In genomic region chr15:64387562-64388168, GRCh38 we compare ENCODE assay signal across 1 cellular context.
TF ChIP-seq lines count a peak whose summit lies in the region.

Gene TRIP4 (plus strand): TSS chr15:64387836. CDS start chr15:64387864, 28 bp downstream.

TF ChIP-seq in HepG2, 621 proteins besides CTCF, POLR2A, EP300 and RAD21 (continued from another document):
- TF ChIP-seq, protein P1, sequence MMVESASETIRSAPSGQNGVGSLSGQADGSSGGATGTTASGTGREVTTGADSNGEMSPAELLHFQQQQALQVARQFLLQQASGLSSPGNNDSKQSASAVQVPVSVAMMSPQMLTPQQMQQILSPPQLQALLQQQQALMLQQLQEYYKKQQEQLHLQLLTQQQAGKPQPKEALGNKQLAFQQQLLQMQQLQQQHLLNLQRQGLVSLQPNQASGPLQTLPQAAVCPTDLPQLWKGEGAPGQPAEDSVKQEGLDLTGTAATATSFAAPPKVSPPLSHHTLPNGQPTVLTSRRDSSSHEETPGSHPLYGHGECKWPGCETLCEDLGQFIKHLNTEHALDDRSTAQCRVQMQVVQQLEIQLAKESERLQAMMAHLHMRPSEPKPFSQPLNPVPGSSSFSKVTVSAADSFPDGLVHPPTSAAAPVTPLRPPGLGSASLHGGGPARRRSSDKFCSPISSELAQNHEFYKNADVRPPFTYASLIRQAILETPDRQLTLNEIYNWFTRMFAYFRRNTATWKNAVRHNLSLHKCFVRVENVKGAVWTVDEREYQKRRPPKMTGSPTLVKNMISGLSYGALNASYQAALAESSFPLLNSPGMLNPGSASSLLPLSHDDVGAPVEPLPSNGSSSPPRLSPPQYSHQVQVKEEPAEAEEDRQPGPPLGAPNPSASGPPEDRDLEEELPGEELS (CRISPR knock-in tag; IDR thresholded peaks at IDR 0.05) = peak; percentile 90
- TF ChIP-seq ZNF232 (CRISPR knock-in tag; IDR thresholded peaks at IDR 0.05; ENCODE audit: borderline replicate concordance) = 0 out of 2 replicates have a peak, but pooled peaks have one; percentile 92
- TF ChIP-seq, protein P2, sequence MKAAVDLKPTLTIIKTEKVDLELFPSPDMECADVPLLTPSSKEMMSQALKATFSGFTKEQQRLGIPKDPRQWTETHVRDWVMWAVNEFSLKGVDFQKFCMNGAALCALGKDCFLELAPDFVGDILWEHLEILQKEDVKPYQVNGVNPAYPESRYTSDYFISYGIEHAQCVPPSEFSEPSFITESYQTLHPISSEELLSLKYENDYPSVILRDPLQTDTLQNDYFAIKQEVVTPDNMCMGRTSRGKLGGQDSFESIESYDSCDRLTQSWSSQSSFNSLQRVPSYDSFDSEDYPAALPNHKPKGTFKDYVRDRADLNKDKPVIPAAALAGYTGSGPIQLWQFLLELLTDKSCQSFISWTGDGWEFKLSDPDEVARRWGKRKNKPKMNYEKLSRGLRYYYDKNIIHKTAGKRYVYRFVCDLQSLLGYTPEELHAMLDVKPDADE (CRISPR knock-in tag; IDR thresholded peaks at IDR 0.05) = peak; percentile 76; the same call in 1 of the 2 replicates
- TF ChIP-seq, protein P3, sequence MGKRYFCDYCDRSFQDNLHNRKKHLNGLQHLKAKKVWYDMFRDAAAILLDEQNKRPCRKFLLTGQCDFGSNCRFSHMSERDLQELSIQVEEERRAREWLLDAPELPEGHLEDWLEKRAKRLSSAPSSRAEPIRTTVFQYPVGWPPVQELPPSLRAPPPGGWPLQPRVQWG (CRISPR knock-in tag; IDR thresholded peaks at IDR 0.05; ENCODE audit: borderline replicate concordance, low read depth) = no peak
- peak; percentile 90 for TF ChIP-seq THRA (CRISPR knock-in tag; IDR thresholded peaks at IDR 0.05; ENCODE audit: borderline replicate concordance)
- TF ChIP-seq SNRNP70 (IDR thresholded peaks at IDR 0.05; ENCODE audit: low read depth, low read length) = no peak
- TF ChIP-seq ZNF335 (CRISPR knock-in tag; IDR thresholded peaks at IDR 0.05) = peak; percentile 98
- peak; percentile 99 for TF ChIP-seq ZNF556 (CRISPR knock-in tag; IDR thresholded peaks at IDR 0.05; ENCODE audit: borderline replicate concordance)
- peak; percentile 63; the same call in 1 of the 2 replicates for TF ChIP-seq ZNF598 (CRISPR knock-in tag; IDR thresholded peaks at IDR 0.05; ENCODE audit: borderline replicate concordance)
- TF ChIP-seq, protein P4, sequence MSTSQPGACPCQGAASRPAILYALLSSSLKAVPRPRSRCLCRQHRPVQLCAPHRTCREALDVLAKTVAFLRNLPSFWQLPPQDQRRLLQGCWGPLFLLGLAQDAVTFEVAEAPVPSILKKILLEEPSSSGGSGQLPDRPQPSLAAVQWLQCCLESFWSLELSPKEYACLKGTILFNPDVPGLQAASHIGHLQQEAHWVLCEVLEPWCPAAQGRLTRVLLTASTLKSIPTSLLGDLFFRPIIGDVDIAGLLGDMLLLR (CRISPR knock-in tag; IDR thresholded peaks at IDR 0.05) = peak; percentile 83; the same call in 1 of the 2 replicates
- peak; percentile 94 for TF ChIP-seq KDM4B (CRISPR knock-in tag; IDR thresholded peaks at IDR 0.05)
- TF ChIP-seq FIP1L1 (IDR thresholded peaks at IDR 0.05; ENCODE audit: borderline replicate concordance, insufficient read depth, low read depth, low read length) = no peak
- TF ChIP-seq ZNF670 (CRISPR knock-in tag; IDR thresholded peaks at IDR 0.05; ENCODE audit: borderline replicate concordance) = peak; percentile 96
- TF ChIP-seq, protein P5, sequence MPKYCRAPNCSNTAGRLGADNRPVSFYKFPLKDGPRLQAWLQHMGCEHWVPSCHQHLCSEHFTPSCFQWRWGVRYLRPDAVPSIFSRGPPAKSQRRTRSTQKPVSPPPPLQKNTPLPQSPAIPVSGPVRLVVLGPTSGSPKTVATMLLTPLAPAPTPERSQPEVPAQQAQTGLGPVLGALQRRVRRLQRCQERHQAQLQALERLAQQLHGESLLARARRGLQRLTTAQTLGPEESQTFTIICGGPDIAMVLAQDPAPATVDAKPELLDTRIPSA (CRISPR knock-in tag; IDR thresholded peaks at IDR 0.05; ENCODE audit: borderline replicate concordance) = no peak; the same call in 1 of the 2 replicates
- peak; percentile 65 for TF ChIP-seq HNRNPH1 (optimal IDR thresholded peaks at IDR 0.05; ENCODE audit: low read depth, low read length)
- TF ChIP-seq ZBTB21 (CRISPR knock-in tag; IDR thresholded peaks at IDR 0.05) = peak; percentile 76; the same call in 1 of the 2 replicates
- no peak for TF ChIP-seq PLRG1 (conservative IDR thresholded peaks at IDR 0.05)
- peak; percentile 97 for TF ChIP-seq ZFP90 (CRISPR knock-in tag; IDR thresholded peaks at IDR 0.05; ENCODE audit: borderline replicate concordance)
- TF ChIP-seq PCBP1 (IDR thresholded peaks at IDR 0.05; ENCODE audit: borderline replicate concordance, low read depth, low read length) = peak; percentile 89; the same call in 1 of the 2 replicates
- TF ChIP-seq BRCA1 (CRISPR knock-in tag; IDR thresholded peaks at IDR 0.05) = peak; percentile 96
